15 cellular contexts compared by ENCODE assay signal in genomic region chr9:98184326-98184725, GRCh38. TPM values are rescaled to one million over a fixed set of nuclear protein-coding genes. Genes with fewer than 3 reads are reported as not detected.
DNase-seq lines count a peak whose midpoint lies in the region; ATAC-seq and TF ChIP-seq lines count a peak whose summit lies in the region.
"Had no signal": no experiment of that assay in that cellular context is flagged by ENCODE, and none has a peak within 500 bp of the region (broad histone marks: within the 10 kb centered on the region; RNA-seq: fewer than 3 reads in every experiment).

No MANE protein-coding gene starts in this region.

- no peaks in the 10 kb centered on the region for H3K27me3 Mint-ChIP-seq in T-helper 17 cell
- H3K27me3 Mint-ChIP-seq in chondrocyte (ENCODE audit: low read depth) = no peaks in the 10 kb centered on the region
- H3K27me3 Mint-ChIP-seq: CD4-positive, CD25-positive, alpha-beta regulatory T cell had no signal

- no peak for DNase-seq in BE2C
- no peak for DNase-seq in T-helper 17 cell
- peak; percentile 41 for DNase-seq in chondrocyte (ENCODE audit: low spot score)
- no peak for DNase-seq in adrenal gland
- no peak for DNase-seq in NCI-H510A treated with DMSO at 0.1 percent for 48 hours (lab: John Stamatoyannopoulos, UW)
- DNase-seq: 8988T; AML-193; Calu3; CD4-positive, CD25-positive, alpha-beta regulatory T cell; DMS 273 treated with DMSO at 0.1 percent for 48 hours; HCEC 1CT; HFFc6 had no signal

- H3K4me1 Mint-ChIP-seq in T-helper 17 cell (peaks cover 53% of the 10 kb centered on the region), chondrocyte (ENCODE audit: low read depth) (peaks cover 28% of the 10 kb centered on the region)

- H3K9me3 Mint-ChIP-seq in chondrocyte (ENCODE audit: low read depth) = no peaks in the 10 kb centered on the region
- H3K9me3 Mint-ChIP-seq: CD4-positive, CD25-positive, alpha-beta regulatory T cell; HFFc6 had no signal

- H3K27me3 ChIP-seq in BE2C (no peaks in the 10 kb centered on the region), neutrophil (no peaks in the 10 kb centered on the region), adrenal gland (no peaks in the 10 kb centered on the region)
- H3K27me3 ChIP-seq: BLaER1 treated with 17β-estradiol and CSF1 and Interleukin-3, amounts not matched to agents 10 nM and 100 nM had no signal

- H3K4me3 ChIP-seq in BE2C (ENCODE audit: low read depth, low read length) = peak overlapping the region; percentile 6; the same call in 1 of the 2 replicates
- peak overlapping the region in 1 of 2 experiments; percentile 56 for H3K4me3 ChIP-seq in neutrophil (ENCODE audit: low read depth in 1 of 2, low read length in 1 of 2)
- H3K4me3 ChIP-seq in adrenal gland = no peak overlapping the region
- H3K4me3 ChIP-seq: BLaER1 treated with 17β-estradiol and CSF1 and Interleukin-3, amounts not matched to agents 10 nM and 100 nM had no signal

- intact Hi-C loops in adrenal gland (cut with DNase I) = no loop called here

- H3K36me3 Mint-ChIP-seq in T-helper 17 cell (ENCODE audit: low read depth) (peaks cover 5% of the 10 kb centered on the region), chondrocyte (ENCODE audit: low read depth) (no peaks in the 10 kb centered on the region)

- H3K36me3 ChIP-seq in BE2C = no peaks in the 10 kb centered on the region
- H3K36me3 ChIP-seq in neutrophil = no peaks in the 10 kb centered on the region
- no peaks in the 10 kb centered on the region for H3K36me3 ChIP-seq in adrenal gland (replicated peaks in 1 of 2)
- H3K36me3 ChIP-seq: BLaER1 treated with 17β-estradiol and CSF1 and Interleukin-3, amounts not matched to agents 10 nM and 100 nM had no signal

- H3K4me3 Mint-ChIP-seq in T-helper 17 cell (no peak overlapping the region), chondrocyte (ENCODE audit: unreplicated experiment) (no peak overlapping the region)
- H3K4me3 Mint-ChIP-seq: HFFc6 had no signal

- H3K27ac Mint-ChIP-seq in T-helper 17 cell (peak overlapping the region; percentile 41), chondrocyte (ENCODE audit: unreplicated experiment) (peak overlapping the region; percentile 53)

- H3K27ac ChIP-seq in neutrophil (peak overlapping the region; percentile 88), adrenal gland (no peak overlapping the region)

- ATAC-seq in T-helper 17 cell (no peak), HG03097 (IDR thresholded peaks at IDR 0.05; ENCODE audit: low FRiP score, unreplicated experiment) (no peak)

- TF ChIP-seq CTCF in BE2C (IDR thresholded peaks at IDR 0.05; ENCODE audit: low read depth, low read length) = no peak
- no peak for TF ChIP-seq CTCF in chondrocyte (IDR thresholded peaks at IDR 0.05)
- no peak for TF ChIP-seq CTCF in neutrophil (IDR thresholded peaks at IDR 0.05)
- no peak for TF ChIP-seq CTCF in adrenal gland (IDR thresholded peaks at IDR 0.05)

- peaks cover 24% of the 10 kb centered on the region for H3K4me1 ChIP-seq in BE2C
- peaks cover 75 to 76% of the 10 kb centered on the region in 2 experiments for H3K4me1 ChIP-seq in neutrophil (ENCODE audit: control insufficient read depth in 1 of 2, insufficient read depth in 1 of 2, low read depth in 1 of 2, low read length in 1 of 2)
- H3K4me1 ChIP-seq in adrenal gland (replicated peaks in 1 of 2) = no peaks in the 10 kb centered on the region

- H3K9me3 ChIP-seq in BE2C (no peaks in the 10 kb centered on the region), T-helper 17 cell (ENCODE audit: control insufficient read depth, low read length, poor library complexity, severe bottlenecking) (no peaks in the 10 kb centered on the region), neutrophil (no peaks in the 10 kb centered on the region), adrenal gland (replicated peaks in 1 of 3) (no peaks in the 10 kb centered on the region)
- H3K9me3 ChIP-seq: BLaER1 treated with 17β-estradiol and CSF1 and Interleukin-3, amounts not matched to agents 10 nM and 100 nM had no signal

- no peak for TF ChIP-seq POLR2A in adrenal gland (IDR thresholded peaks at IDR 0.05)

- 82 to 91% (median 87%) methylated on average over 6 of the region's 6 CpGs for WGBS in adrenal gland, 4 donors

RNA-seq across cellular contexts. Expression of gene CORO2A, which starts 8.1 kb away (rescaled TPM):
- polyA plus RNA-seq in BE2C (2012; ENCODE audit: insufficient read depth, insufficient read length, low read depth) = 27.7 TPM
- total RNA-seq in T-helper 17 cell = 10 to 100 TPM; 13.9 to 16.6 TPM
- 10.1 to 17.4 TPM (median 10.2 TPM) in 3 replicates for total RNA-seq in chondrocyte
- 1 to 10 TPM in 4 of 8 donors, under 1 TPM in 4; 0.06 to 3.2 (median 0.97) TPM for total RNA-seq in adrenal gland
- polyA plus RNA-seq in adrenal gland = 1 to 10 TPM in 2 of 3 donors, under 1 TPM in 1; 0.77 to 3.9 (median 1.6) TPM
